ENCODE assay signal across 22 cellular contexts in the genomic region with DNA sequence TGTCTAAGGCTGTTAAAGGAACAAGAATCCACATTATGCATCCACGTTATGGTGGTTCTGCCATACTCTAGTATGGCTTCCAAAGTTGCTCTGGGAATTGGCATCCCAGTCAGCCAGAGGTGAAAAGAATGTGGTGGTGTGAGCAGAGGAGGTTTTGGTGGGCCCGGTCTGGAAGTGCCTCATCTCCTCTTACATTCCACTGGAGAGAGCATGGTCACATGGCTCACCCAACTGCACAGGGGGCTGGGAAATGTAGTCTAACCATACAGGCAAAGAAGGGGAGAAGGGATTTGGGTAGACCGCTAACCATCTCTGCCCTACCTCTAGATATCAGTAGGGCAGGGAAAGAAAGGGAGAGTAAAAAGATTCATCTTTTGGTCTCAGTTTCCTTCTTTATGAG.
"Had no signal": no experiment of that assay in that cellular context is flagged by ENCODE, and none has a peak within 500 bp of the region (broad histone marks: within the 10 kb centered on the region; RNA-seq: fewer than 3 reads in every experiment).

No MANE protein-coding gene starts in this region.

- H3K4me3 Mint-ChIP-seq: activated T-cell treated with anti-CD3 and anti-CD28 coated beads, Interleukin-2, amount 50 U/mL, for 72 hours had no signal

- H3K27ac Mint-ChIP-seq: activated naive CD4-positive, alpha-beta T cell treated with anti-CD3 and anti-CD28 coated beads, Interleukin-2, amount 50 U/mL, for 72 hours; activated T-cell treated with anti-CD3 and anti-CD28 coated beads, Interleukin-2, amount 50 U/mL, for 72 hours had no signal

- ATAC-seq: activated naive CD4-positive, alpha-beta T cell treated with anti-CD3 and anti-CD28 coated beads, Interleukin-2, amount 50 U/mL, for 72 hours; activated T-cell treated with anti-CD3 and anti-CD28 coated beads, Interleukin-2, amount 50 U/mL, for 72 hours; left lung had no signal

- FAIRE-seq: colon had no signal

- DNase-seq: activated CD4-positive, alpha-beta T cell treated with anti-CD3 and anti-CD28 coated beads, Interleukin-2, amount 50 U/mL, for 1 hour; activated CD4-positive, CD25-positive, alpha-beta regulatory T cell treated with anti-CD3 and anti-CD28 coated beads, Interleukin-2, amount 50 U/mL, for 72 hours; activated CD8-positive, alpha-beta memory T cell treated with anti-CD3 and anti-CD28 coated beads, Interleukin-2, amount 50 U/mL, for 48 hours; activated gamma-delta T cell; activated T-cell treated with anti-CD3 and anti-CD28 coated beads, Interleukin-2, amount 50 U/mL, for 72 hours; adrenal gland; dorsolateral prefrontal cortex; foreskin melanocyte; hypothalamus; left lung; occipital lobe; retina; stimulated activated CD4-positive, alpha-beta T cell treated with anti-CD3 and anti-CD28 coated beads, Interleukin-2, amount 100 ng/mL, for 24 hours; stimulated activated naive CD4-positive, alpha-beta T cell treated with Interleukin-2 at 50 U/mL for 16 hours; substantia nigra; T-helper 1 cell; T-helper 9 cell; tibial artery; uterus had no signal

- H3K4me3 ChIP-seq: adrenal gland, dorsolateral prefrontal cortex, left lung, tibial artery, uterus had no signal

- H3K9me3 Mint-ChIP-seq: activated naive CD4-positive, alpha-beta T cell treated with anti-CD3 and anti-CD28 coated beads, Interleukin-2, amount 50 U/mL, for 72 hours; activated T-cell treated with anti-CD3 and anti-CD28 coated beads, Interleukin-2, amount 50 U/mL, for 72 hours had no signal

- H3K36me3 ChIP-seq: adrenal gland, left lung, tibial artery, uterus had no signal

- H3K27ac ChIP-seq: adrenal gland, dorsolateral prefrontal cortex, epithelial cell of prostate, left lung had no signal

- H3K27me3 ChIP-seq: adrenal gland, dorsolateral prefrontal cortex, tibial artery, uterus had no signal

- H3K9me3 ChIP-seq: adrenal gland, left lung, tibial artery, uterus had no signal
